Comparison of ENCODE assay signal across 12 cellular contexts in the genomic region with DNA sequence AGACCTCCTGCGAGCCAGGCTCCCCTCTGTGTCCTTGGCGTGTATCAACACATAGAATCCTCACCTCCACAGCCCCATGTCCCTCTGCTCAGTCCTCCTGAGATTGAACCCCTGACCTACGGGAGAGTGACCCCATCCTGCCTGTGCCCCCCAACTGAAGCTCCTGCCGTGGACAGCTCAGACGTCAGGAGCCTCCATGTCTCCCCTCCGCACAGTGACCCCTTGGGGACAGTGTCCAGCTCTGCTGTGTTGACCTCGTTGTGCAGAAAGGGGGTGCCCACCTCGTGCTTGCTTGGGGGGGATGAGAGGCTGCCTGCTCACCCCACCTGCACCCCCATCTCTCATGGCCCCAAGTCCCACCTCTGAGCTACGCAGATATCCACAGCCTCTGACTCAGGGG. TPM values are rescaled to one million over a fixed set of nuclear protein-coding genes. Genes with fewer than 3 reads are reported as not detected.
DNase-seq lines count a peak whose midpoint lies in the region; ATAC-seq and TF ChIP-seq lines count a peak whose summit lies in the region.
"Had no signal": no experiment of that assay in that cellular context is flagged by ENCODE, and none has a peak within 500 bp of the region (broad histone marks: within the 10 kb centered on the region; RNA-seq: fewer than 3 reads in every experiment).

No MANE protein-coding gene starts in this region.

- H3K27ac ChIP-seq in naive thymus-derived CD4-positive, alpha-beta T cell (ENCODE audit: low read depth, low read length), result peak overlapping the region; percentile 66
- peak overlapping the region; percentile 81 to 91 (median 87) for H3K27ac ChIP-seq in upper lobe of left lung

- peaks cover 47 to 91% of the 10 kb centered on the region in 2 donors for H3K4me1 ChIP-seq in naive thymus-derived CD4-positive, alpha-beta T cell (ENCODE audit: control insufficient read depth in 2 of 2, insufficient read depth in 2 of 2, low read length in 2 of 2)
- H3K4me1 ChIP-seq in upper lobe of left lung, result peaks cover 14 to 30% (median 18%) of the 10 kb centered on the region in 4 donors

- DNase-seq in activated naive CD4-positive, alpha-beta T cell treated with anti-CD3 and anti-CD28 coated beads, Interleukin-2, amount 10 ng/mL, durations not matched to agents 7 days and 5 days, result no peak
- no peak for DNase-seq in activated naive CD4-positive, alpha-beta T cell treated with anti-CD3 and anti-CD28 coated beads, Interleukin-2, amount 50 U/mL, for 16 hours
- no peak for DNase-seq in naive thymus-derived CD4-positive, alpha-beta T cell
- DNase-seq in upper lobe of left lung (no peak), NCI-H524 treated with DMSO at 0.1 percent for 48 hours (lab: John Stamatoyannopoulos, UW) (no peak), COR-L47 (lab: John Stamatoyannopoulos, UW) (no peak)
- DNase-seq: cerebellar nuclear complex had no signal

- ATAC-seq in naive thymus-derived CD4-positive, alpha-beta T cell, result no peak
- ATAC-seq in upper lobe of left lung (ENCODE audit: low FRiP score in 2 of 2), result no peak
- ATAC-seq in GM21723 (IDR thresholded peaks at IDR 0.05; ENCODE audit: unreplicated experiment), result no peak

- H3K4me3 ChIP-seq in naive thymus-derived CD4-positive, alpha-beta T cell (ENCODE audit: low read length), result peak overlapping the region; percentile 60
- peak overlapping the region in 1 of 4 donors; percentile 16 for H3K4me3 ChIP-seq in upper lobe of left lung

- peaks cover 11% of the 10 kb centered on the region for H3K36me3 Mint-ChIP-seq in activated naive CD4-positive, alpha-beta T cell treated with anti-CD3 and anti-CD28 coated beads, Interleukin-2, amount 10 ng/mL, durations not matched to agents 7 days and 5 days
- no peaks in the 10 kb centered on the region for H3K36me3 Mint-ChIP-seq in activated naive CD8-positive, alpha-beta T cell
- peaks cover 0 to 2% (median 0%) of the 10 kb centered on the region in 5 donors for H3K36me3 Mint-ChIP-seq in naive thymus-derived CD4-positive, alpha-beta T cell

- intact Hi-C loops in naive thymus-derived CD4-positive, alpha-beta T cell (cut with micrococcal nuclease), result no loop called here

- no peak for TF ChIP-seq EP300 in upper lobe of left lung (IDR thresholded peaks at IDR 0.05)

- no peaks in the 10 kb centered on the region for H3K9me3 Mint-ChIP-seq in activated naive CD4-positive, alpha-beta T cell treated with anti-CD3 and anti-CD28 coated beads, Interleukin-2, amount 10 ng/mL, durations not matched to agents 7 days and 5 days
- no peaks in the 10 kb centered on the region for H3K9me3 Mint-ChIP-seq in activated naive CD8-positive, alpha-beta T cell (ENCODE audit: low read depth)
- H3K9me3 Mint-ChIP-seq in naive thymus-derived CD4-positive, alpha-beta T cell, result peaks cover 0 to 5% (median 0%) of the 10 kb centered on the region in 11 donors

- H3K27me3 ChIP-seq in naive thymus-derived CD4-positive, alpha-beta T cell (ENCODE audit: control insufficient read depth in 2 of 2, insufficient read depth in 2 of 2, low read length in 2 of 2), result no peaks in the 10 kb centered on the region
- H3K27me3 ChIP-seq in upper lobe of left lung, result no peaks in the 10 kb centered on the region

- TF ChIP-seq CTCF in upper lobe of left lung (IDR thresholded peaks at IDR 0.05), result no peak

- no peaks in the 10 kb centered on the region for H3K9me3 ChIP-seq in naive thymus-derived CD4-positive, alpha-beta T cell (ENCODE audit: control insufficient read depth in 2 of 3, low read length in 3 of 3)
- H3K9me3 ChIP-seq in upper lobe of left lung, result no peaks in the 10 kb centered on the region

- 75 to 85% methylated on average over 8 to 9 of the region's 9 CpGs for WGBS in upper lobe of left lung, 2 donors

- CTCF ChIA-PET in activated naive CD4-positive, alpha-beta T cell treated with anti-CD3 and anti-CD28 coated beads, Interleukin-2, amount 10 ng/mL, durations not matched to agents 7 days and 5 days (lab: Charles Lee), result no interaction called here
- CTCF ChIA-PET in naive thymus-derived CD4-positive, alpha-beta T cell (lab: Charles Lee), result no interaction called here

- no peak for TF ChIP-seq POLR2A in upper lobe of left lung (IDR thresholded peaks at IDR 0.05)

- peak overlapping the region; percentile 13 for H3K4me3 Mint-ChIP-seq in activated naive CD4-positive, alpha-beta T cell treated with anti-CD3 and anti-CD28 coated beads, Interleukin-2, amount 10 ng/mL, durations not matched to agents 7 days and 5 days
- H3K4me3 Mint-ChIP-seq in activated naive CD8-positive, alpha-beta T cell, result peak overlapping the region; percentile 69
- H3K4me3 Mint-ChIP-seq in naive thymus-derived CD4-positive, alpha-beta T cell, result peak overlapping the region; percentile 67 to 87 (median 78)

- peak overlapping the region; percentile 91 for H3K27ac Mint-ChIP-seq in activated naive CD4-positive, alpha-beta T cell treated with anti-CD3 and anti-CD28 coated beads, Interleukin-2, amount 10 ng/mL, durations not matched to agents 7 days and 5 days
- H3K27ac Mint-ChIP-seq in activated naive CD8-positive, alpha-beta T cell, result peak overlapping the region; percentile 88
- peak overlapping the region; percentile 84 to 97 (median 89) for H3K27ac Mint-ChIP-seq in naive thymus-derived CD4-positive, alpha-beta T cell

- no peaks in the 10 kb centered on the region for H3K27me3 Mint-ChIP-seq in activated naive CD4-positive, alpha-beta T cell treated with anti-CD3 and anti-CD28 coated beads, Interleukin-2, amount 10 ng/mL, durations not matched to agents 7 days and 5 days
- no peaks in the 10 kb centered on the region for H3K27me3 Mint-ChIP-seq in activated naive CD8-positive, alpha-beta T cell
- peaks cover 0 to 3% (median 0%) of the 10 kb centered on the region in 5 donors for H3K27me3 Mint-ChIP-seq in naive thymus-derived CD4-positive, alpha-beta T cell

- H3K4me1 Mint-ChIP-seq in activated naive CD4-positive, alpha-beta T cell treated with anti-CD3 and anti-CD28 coated beads, Interleukin-2, amount 10 ng/mL, durations not matched to agents 7 days and 5 days, result peaks cover 83% of the 10 kb centered on the region
- H3K4me1 Mint-ChIP-seq in activated naive CD8-positive, alpha-beta T cell (ENCODE audit: low read depth), result peaks cover 78% of the 10 kb centered on the region
- peaks cover 55 to 95% (median 86%) of the 10 kb centered on the region in 7 donors for H3K4me1 Mint-ChIP-seq in naive thymus-derived CD4-positive, alpha-beta T cell

- no peaks in the 10 kb centered on the region for H3K36me3 ChIP-seq in naive thymus-derived CD4-positive, alpha-beta T cell (ENCODE audit: control insufficient read depth in 2 of 3, insufficient read depth in 3 of 3, low read length in 3 of 3)
- H3K36me3 ChIP-seq in upper lobe of left lung, result no peaks in the 10 kb centered on the region

- POLR2A ChIA-PET in naive thymus-derived CD4-positive, alpha-beta T cell (lab: Charles Lee), result interaction anchor here (0.6 to 1.9 kb wide), 3 partner anchors 10 to 1978 kb away, joined by 3 to 10 read pairs (median 3); no protein-coding TSS in a partner anchor

RNA-seq across cellular contexts. Expression of a gene that starts 0.5 kb away (rescaled TPM):
- 10 to 100 TPM in 1 of 5 experiments, 1 to 10 TPM in 3, under 1 TPM in 1; 0.34 to 26.8 (median 2.2) TPM for total RNA-seq in naive thymus-derived CD4-positive, alpha-beta T cell
- polyA plus RNA-seq in naive thymus-derived CD4-positive, alpha-beta T cell, result under 1 TPM; 0.46 to 0.69 TPM
- 10 to 100 TPM in 5 of 6 donors, 1 to 10 TPM in 1; 6.8 to 47.1 (median 24.6) TPM for total RNA-seq in upper lobe of left lung

RNA-seq across cellular contexts. Expression of a gene that starts 16.0 kb away (rescaled TPM):
- total RNA-seq in naive thymus-derived CD4-positive, alpha-beta T cell, result 10 to 100 TPM in 3 of 5 experiments, 1 to 10 TPM in 2; 3.3 to 11.8 (median 10.5) TPM
- 1 to 10 TPM; 3.0 to 6.3 TPM for polyA plus RNA-seq in naive thymus-derived CD4-positive, alpha-beta T cell
- total RNA-seq in upper lobe of left lung, result 10 to 100 TPM in 5 of 6 donors, 1 to 10 TPM in 1; 9.5 to 23.0 (median 15.1) TPM

RNA-seq across cellular contexts. Expression of a gene that starts 17.9 kb away (rescaled TPM):
- total RNA-seq in naive thymus-derived CD4-positive, alpha-beta T cell, result 10 to 100 TPM in 1 of 5 experiments, under 1 TPM in 3, not detected in 1; 0.67 to 10.3 (median 0.83) TPM
- under 1 TPM in 1 of 2 donors, not detected in 1; 0.25 TPM for polyA plus RNA-seq in naive thymus-derived CD4-positive, alpha-beta T cell
- total RNA-seq in upper lobe of left lung, result 10 to 100 TPM in 1 of 6 donors, 1 to 10 TPM in 5; 3.4 to 10.9 (median 8.1) TPM

RNA-seq across cellular contexts. Expression of a gene that starts 41.5 kb away (rescaled TPM):
- under 1 TPM; 0.34 to 0.92 (median 0.66) TPM for total RNA-seq in naive thymus-derived CD4-positive, alpha-beta T cell
- polyA plus RNA-seq in naive thymus-derived CD4-positive, alpha-beta T cell, result not detected
- total RNA-seq in upper lobe of left lung, result 1 to 10 TPM in 3 of 6 donors, not detected in 3; 1.2 to 2.1 (median 2.0) TPM
- total RNA-seq: temporal lobe had no signal

RNA-seq across cellular contexts. Expression of a gene that starts 59.3 kb away (rescaled TPM):
- total RNA-seq in naive thymus-derived CD4-positive, alpha-beta T cell, result not detected
- polyA plus RNA-seq in naive thymus-derived CD4-positive, alpha-beta T cell, result not detected
- total RNA-seq in upper lobe of left lung, result 10 to 100 TPM in 1 of 6 donors, 1 to 10 TPM in 1, under 1 TPM in 2, not detected in 2; 0.54 to 24.1 (median 1.9) TPM
- total RNA-seq: mononuclear cell, Right ventricle myocardium inferior, temporal lobe had no signal

Comparison
In these comparisons a context has a peak if more than half of its experiments do, and no peak if none do; other contexts are left out.
1. H3K4me3 Mint-ChIP-seq: peak in every context shown above with its lines; median percentile 78 in naive thymus-derived CD4-positive, alpha-beta T cell; 69 in activated naive CD8-positive, alpha-beta T cell; 13 in activated naive CD4-positive, alpha-beta T cell treated with anti-CD3 and anti-CD28 coated beads, Interleukin-2, amount 10 ng/mL, durations not matched to agents 7 days and 5 days.